Comparison of ENCODE assay signal across 28 cellular contexts in the genomic region with DNA sequence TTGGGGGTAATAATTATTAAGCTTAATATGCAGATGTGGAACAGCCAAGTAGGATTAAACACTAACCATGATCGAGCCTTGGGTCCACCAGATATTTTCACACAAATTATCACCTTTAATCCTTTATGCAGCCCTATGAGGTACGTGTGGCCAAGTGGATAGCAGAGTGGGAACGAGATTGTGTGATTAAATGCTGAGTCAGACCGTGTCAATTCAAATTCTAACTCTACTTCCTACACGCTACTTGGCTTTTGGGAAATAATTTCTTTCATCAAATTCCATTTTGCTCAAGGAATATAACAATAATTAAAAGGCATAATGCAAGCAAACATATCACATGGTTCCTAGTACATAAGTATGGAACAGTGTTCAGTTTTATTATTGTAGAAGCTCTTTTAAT.
"Had no signal": no experiment of that assay in that cellular context is flagged by ENCODE, and none has a peak within 500 bp of the region (broad histone marks: within the 10 kb centered on the region; RNA-seq: fewer than 3 reads in every experiment).

No MANE protein-coding gene starts in this region.

- FAIRE-seq: pancreas had no signal

- H3K36me3 ChIP-seq: neutrophil, pancreas, prostate gland, spleen, suprapubic skin, tibial artery, transverse colon, upper lobe of right lung, uterus had no signal

- DNase-seq: naive thymus-derived CD8-positive, alpha-beta T cell; nephron progenitor cell; nucleus accumbens; pancreas; retina; right cardiac atrium; spleen; stimulated activated CD4-positive, alpha-beta T cell treated with anti-CD3 and anti-CD28 coated beads, Interleukin-12 subunit alpha, Interleukin-12 subunit beta, amount 100 ng/mL, for 4 hours; stimulated activated CD4-positive, alpha-beta T cell treated with anti-CD3 and anti-CD28 coated beads, Interleukin-1b, Interleukin-23, amount 100 ng/mL, for 48 hours; stimulated activated CD4-positive, alpha-beta T cell treated with anti-CD3 and anti-CD28 coated beads, Interleukin-4, amount 100 ng/mL, for 1 hour; stimulated activated CD4-positive, alpha-beta T cell treated with anti-CD3 and anti-CD28 coated beads, Interleukin-4, amount 100 ng/mL, for 4 hours; stimulated activated CD8-positive, alpha-beta memory T cell treated with anti-CD3 and anti-CD28 coated beads, Interleukin-4, amount 100 ng/mL, for 48 hours; stimulated activated naive CD4-positive, alpha-beta T cell; stimulated activated naive CD8-positive, alpha-beta T cell treated with anti-CD3 and anti-CD28 coated beads, Interleukin-15, amount 100 ng/mL, for 72 hours; stimulated activated naive CD8-positive, alpha-beta T cell treated with anti-CD3 and anti-CD28 coated beads, Interleukin-15, Interleukin-2, amounts not matched to agents 100 U/mL and 50 U/mL, for 24 hours; testis; tibial artery; transverse colon; upper lobe of right lung; uterus had no signal

- H3K27ac ChIP-seq: neutrophil, pancreas, prostate gland, skin epidermis, spleen, suprapubic skin, testis, tibial artery, transverse colon, upper lobe of right lung, uterus had no signal

- H3K4me2 ChIP-seq: smooth muscle cell had no signal

- ATAC-seq: naive thymus-derived CD8-positive, alpha-beta T cell; natural killer cell treated with Interleukin-12 subunit alpha and Interleukin-12 subunit beta and Interleukin-15 and Interleukin-18, amount 100 ng/mL, for 72 hours; pancreas; right cardiac atrium; sciatic nerve; stimulated activated memory B cell treated with anti-CD40 and anti-IgM and Interleukin-4, amounts not matched to agents 10 μg/mL and 1 μg/mL and 100 μg/mL, for 72 hours; stimulated activated naive CD8-positive, alpha-beta T cell treated with anti-CD3 and anti-CD28 coated beads, Interleukin-15, amount 100 ng/mL, for 72 hours; stimulated activated naive CD8-positive, alpha-beta T cell treated with anti-CD3 and anti-CD28 coated beads, Interleukin-15, Interleukin-2, amounts not matched to agents 100 U/mL and 50 U/mL, for 24 hours; upper lobe of right lung had no signal

- H3K4me3 ChIP-seq: pancreas, prostate gland, skin epidermis, smooth muscle cell, spleen, suprapubic skin, testis, tibial artery, transverse colon, upper lobe of right lung, uterus had no signal

- H3K27me3 ChIP-seq: neutrophil, spleen, suprapubic skin, testis, tibial artery, transverse colon, upper lobe of right lung, uterus had no signal

- H3K9me3 ChIP-seq: neutrophil, pancreas, prostate gland, spleen, suprapubic skin, testis, tibial artery, transverse colon, upper lobe of right lung, uterus had no signal

- H3K4me1 ChIP-seq: pancreas, prostate gland, spleen, suprapubic skin, testis, tibial artery, upper lobe of right lung, uterus had no signal
